In the genomic region with DNA sequence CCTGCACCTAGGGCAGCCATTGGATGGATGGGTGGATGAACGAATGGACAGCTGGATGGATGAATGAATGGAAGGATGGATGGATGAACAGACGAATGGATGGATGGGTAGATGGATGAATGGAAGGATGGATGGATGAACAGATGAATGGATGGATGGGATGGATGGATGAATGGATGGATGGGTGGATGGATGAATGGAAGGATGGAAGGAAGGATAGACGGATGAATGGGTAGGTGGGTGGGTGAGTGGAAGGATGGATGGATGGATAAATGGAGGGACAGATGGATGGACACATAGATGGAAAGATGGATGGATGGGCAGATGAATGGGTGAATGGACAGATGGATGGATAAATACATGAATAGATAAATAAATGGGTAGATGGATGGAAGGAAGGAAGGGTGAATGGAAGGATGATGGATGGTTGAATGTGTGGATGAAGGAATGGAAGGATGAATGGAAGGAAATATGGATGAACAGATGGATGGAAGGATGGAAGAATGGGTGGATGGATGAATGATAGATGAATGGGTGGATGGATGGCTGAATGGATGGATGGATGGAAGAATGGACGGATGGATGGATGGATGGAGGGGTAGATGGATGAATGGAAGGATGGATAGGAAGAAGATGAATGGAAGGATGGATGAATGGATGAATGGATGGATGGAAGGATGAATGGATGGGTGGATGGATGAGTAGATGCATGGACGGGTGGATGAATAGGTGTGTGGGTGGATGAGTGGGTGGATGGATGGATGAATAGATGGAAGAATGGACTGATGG, we compare ENCODE assay signal across 22 cellular contexts. TPM values are rescaled to one million over a fixed set of nuclear protein-coding genes. Genes with fewer than 3 reads are reported as not detected.
"Had no signal": no experiment of that assay in that cellular context is flagged by ENCODE, and none has a peak within 500 bp of the region (broad histone marks: within the 10 kb centered on the region; RNA-seq: fewer than 3 reads in every experiment).

No MANE protein-coding gene starts in this region.

- H3K4me2 ChIP-seq: KMS-11, SK-N-SH had no signal

- H3K9ac ChIP-seq: KMS-11, SK-N-SH had no signal

- H3K27ac ChIP-seq: KMS-11 had no signal

- H3K9me3 ChIP-seq: SK-N-SH had no signal

- DNase-seq: Kasumi-1, MM.1S, NCI-H1092 treated with DMSO at 0.1 percent for 48 hours, NCI-H1436, NCI-H187, NCI-H2029, NCI-H2081 treated with DMSO at 0.1 percent for 48 hours, NCI-H2171, NCI-H226, NCI-H446, NCI-H510A, NCI-H524 treated with DMSO at 0.1 percent for 48 hours, NCI-H69, NCI-H774, RPMI8226, SHP77, SK-N-SH, SW 1271 had no signal

RNA-seq across cellular contexts. Expression of gene SRL, which starts 15.4 kb away (rescaled TPM):
- total RNA-seq: HT1080, M059J, SK-MEL-5 had no signal
- polyA plus RNA-seq: SK-N-SH had no signal
